Comparison of ENCODE assay signal across 9 cellular contexts in the genomic region with DNA sequence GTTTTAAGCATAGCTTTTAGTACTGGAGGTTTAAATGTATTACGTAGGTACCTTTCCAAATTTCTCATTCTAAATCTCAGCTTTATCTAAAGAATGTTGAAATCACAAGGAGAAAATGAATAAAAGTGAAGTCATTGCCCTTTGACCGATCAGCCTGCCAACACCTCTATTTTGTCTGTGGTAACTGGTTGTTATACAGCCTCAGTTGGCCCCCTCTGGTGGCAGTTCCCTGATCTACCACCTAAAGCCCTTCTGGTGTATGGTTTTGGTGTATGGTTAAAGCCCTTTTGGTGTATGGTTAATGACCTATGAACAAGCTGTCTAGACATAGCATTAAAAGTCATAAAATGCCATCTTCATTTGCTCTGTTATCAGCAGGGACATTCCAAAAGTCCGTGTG.
DNase-seq lines count a peak whose midpoint lies in the region; ATAC-seq and TF ChIP-seq lines count a peak whose summit lies in the region.
"Had no signal": no experiment of that assay in that cellular context is flagged by ENCODE, and none has a peak within 500 bp of the region (broad histone marks: within the 10 kb centered on the region; RNA-seq: fewer than 3 reads in every experiment).

No MANE protein-coding gene starts in this region.

- peaks cover 0 to 21% (median 6%) of the 10 kb centered on the region in 6 donors for H3K9me3 Mint-ChIP-seq in immature natural killer cell

- DNase-seq in DMS53 (lab: John Stamatoyannopoulos, UW) (peak; percentile 67), DMS53 treated with DMSO at 0.1 percent for 48 hours (lab: John Stamatoyannopoulos, UW; ENCODE audit: unreplicated experiment) (no peak), HuH-7 (ENCODE audit: low spot score) (peak; percentile 51), RWPE2 (ENCODE audit: low spot score) (no peak), heart right ventricle (peak; percentile 19 to 23), stromal cell of bone marrow (ENCODE audit: low read depth) (peak; percentile 21), immature natural killer cell (no peak)

- no peak overlapping the region for H3K27ac Mint-ChIP-seq in immature natural killer cell
- H3K27ac Mint-ChIP-seq: B cell had no signal

- H3K4me3 ChIP-seq in RWPE2 (ENCODE audit: severe bottlenecking) = no peak overlapping the region
- H3K4me3 ChIP-seq in heart right ventricle = no peak overlapping the region

- TF ChIP-seq CTCF in RWPE2 (IDR thresholded peaks at IDR 0.05; ENCODE audit: poor library complexity, severe bottlenecking) (peak; percentile 65), heart right ventricle (IDR thresholded peaks at IDR 0.05) (peak in 8 of 9 donors; percentile 20 to 68 (median 60))

- intact Hi-C loops in heart right ventricle (cut with DNase I) = loop anchor here in 6 of 10 donors (1.0 to 10.0 kb wide), 4 partner anchors 59 to 252 kb away; no protein-coding TSS in a partner anchor

- no peaks in the 10 kb centered on the region for H3K4me1 Mint-ChIP-seq in immature natural killer cell
- H3K4me1 Mint-ChIP-seq: B cell had no signal

- ATAC-seq in GM21390 (IDR thresholded peaks at IDR 0.05; ENCODE audit: unreplicated experiment) (peak; percentile 84), RWPE2 (ENCODE audit: low read depth) (peak; percentile 82), heart right ventricle (peak in 5 of 8 donors; percentile 57 to 83 (median 59))

- H3K36me3 ChIP-seq in RWPE2 (ENCODE audit: low read depth) = no peaks in the 10 kb centered on the region
- H3K36me3 ChIP-seq in heart right ventricle = no peaks in the 10 kb centered on the region

- 44 to 48% methylated on average over 3 of the region's 3 CpGs for WGBS in heart right ventricle, 2 donors

- no peaks in the 10 kb centered on the region for H3K4me1 ChIP-seq in RWPE2 (ENCODE audit: insufficient read depth, poor library complexity, severe bottlenecking)
- H3K4me1 ChIP-seq in heart right ventricle = no peaks in the 10 kb centered on the region

- no peak overlapping the region for H3K27ac ChIP-seq in RWPE2 (ENCODE audit: poor library complexity, severe bottlenecking)
- no peak overlapping the region for H3K27ac ChIP-seq in heart right ventricle

- H3K27me3 Mint-ChIP-seq in immature natural killer cell (ENCODE audit: low read depth in 3 of 3) = no peaks in the 10 kb centered on the region
- H3K27me3 Mint-ChIP-seq: B cell had no signal

- no peaks in the 10 kb centered on the region for H3K27me3 ChIP-seq in RWPE2 (ENCODE audit: insufficient read depth, poor library complexity, severe bottlenecking)
- no peaks in the 10 kb centered on the region for H3K27me3 ChIP-seq in heart right ventricle

- H3K9me3 ChIP-seq in RWPE2 (ENCODE audit: severe bottlenecking) (no peaks in the 10 kb centered on the region), heart right ventricle (peaks cover 0 to 8% (median 0%) of the 10 kb centered on the region in 11 donors)

- no peaks in the 10 kb centered on the region for H3K36me3 Mint-ChIP-seq in immature natural killer cell

- no peak overlapping the region for H3K4me3 Mint-ChIP-seq in immature natural killer cell
- H3K4me3 Mint-ChIP-seq: B cell had no signal

Comparison
In these comparisons a context has a peak if more than half of its experiments do, and no peak if none do; other contexts are left out.
1. DNase-seq: peak in DMS53 (single experiment), HuH-7 (single experiment), heart right ventricle (2 of 2) and stromal cell of bone marrow (single experiment); none in DMS53 treated with DMSO at 0.1 percent for 48 hours (single experiment), RWPE2 (single experiment) and immature natural killer cell (0 of 3).
2. Peak in every context shown above with its lines, with median percentiles within 50 percentile points of each other: ATAC-seq.